In genomic region chr4:129362685-129363274, GRCh38 we compare ENCODE assay signal across 9 cellular contexts.
A peak's percentile ranks its signal among the peaks of the same experiment; 100 is the strongest.
DNase-seq lines count a peak whose midpoint lies in the region; ATAC-seq, FAIRE-seq and TF ChIP-seq lines count a peak whose summit lies in the region.
"Had no signal": no experiment of that assay in that cellular context is flagged by ENCODE, and none has a peak within 500 bp of the region (broad histone marks: within the 10 kb centered on the region; RNA-seq: fewer than 3 reads in every experiment).

No MANE protein-coding gene starts in this region.

- H3K9me3 ChIP-seq in pancreas = no peaks in the 10 kb centered on the region

- ATAC-seq in GM21360 (IDR thresholded peaks at IDR 0.05; ENCODE audit: unreplicated experiment) = peak; percentile 91
- peak; percentile 71 to 93 (median 89) for ATAC-seq in pancreas

- FAIRE-seq in pancreas (lab: Jason Lieb, UNC) = peak; percentile 79

- H3K4me3 ChIP-seq in foreskin fibroblast (ENCODE audit: low read depth in 1 of 2, low read length in 2 of 2) = no peak overlapping the region
- H3K4me3 ChIP-seq in pancreas = no peak overlapping the region

- intact Hi-C loops in pancreas (cut with DNase I) = loop anchor here in 2 of 3 donors (5.0 to 10.0 kb wide), 2 partner anchors 275 to 282 kb away; no protein-coding TSS in a partner anchor

- H3K27me3 ChIP-seq in pancreas = no peaks in the 10 kb centered on the region

- WGBS in pancreas, 2 donors = 7% methylated on average over 5 of the region's 5 CpGs

- DNase-seq in DMS53 treated with DMSO at 0.1 percent for 48 hours (lab: John Stamatoyannopoulos, UW; ENCODE audit: unreplicated experiment) (peak; percentile 53), HK-2 (ENCODE audit: unreplicated experiment) (peak; percentile 25), NCI-H82 (lab: John Stamatoyannopoulos, UW) (peak; percentile 82), foreskin fibroblast (peak; percentile 26 to 67), pancreas (peak in 5 of 6 donors; percentile 40 to 60 (median 44)), GOT3 (lab: John Stamatoyannopoulos, UW) (no peak)
- peak; percentile 55 for DNase-seq in activated CD8-positive, alpha-beta memory T cell treated with anti-CD3 and anti-CD28 coated beads, Interleukin-2, amount 50 U/mL, for 48 hours
- DNase-seq: activated naive CD8-positive, alpha-beta T cell treated with anti-CD3 and anti-CD28 coated beads, Interleukin-2, amount 10 ng/mL, durations not matched to agents 7 days and 5 days had no signal

- no peaks in the 10 kb centered on the region for H3K36me3 ChIP-seq in pancreas

- peak; percentile 85 for TF ChIP-seq CTCF in foreskin fibroblast (IDR thresholded peaks at IDR 0.05; ENCODE audit: low read depth, low read length)
- TF ChIP-seq CTCF in pancreas (IDR thresholded peaks at IDR 0.05) = peak; percentile 57 to 75 (median 74)

- H3K4me1 ChIP-seq in pancreas = peaks cover 0 to 2% (median 0%) of the 10 kb centered on the region in 3 donors

- no peak overlapping the region for H3K27ac ChIP-seq in pancreas
